In genomic region chr14:21437063-21437901, GRCh38 we compare ENCODE assay signal across 8 cellular contexts. TPM values are rescaled to one million over a fixed set of nuclear protein-coding genes. Genes with fewer than 3 reads are reported as not detected.
DNase-seq lines count a peak whose midpoint lies in the region; ATAC-seq and TF ChIP-seq lines count a peak whose summit lies in the region.

No MANE protein-coding gene starts in this region.

- DNase-seq in AG09309 (ENCODE audit: low read depth) (peak; percentile 98), NCI-H226 (peak; percentile 99), activated B cell treated with CpG ODN at 0.5 μM for 24 hours (peak; percentile 96), caudate nucleus (lab: John Stamatoyannopoulos, UW) (peak; percentile 80 to 99 (median 96)), immature natural killer cell (peak; percentile 98 to 99 (median 98)), smooth muscle cell of the brain vasculature (ENCODE audit: low read depth, low spot score) (peak; percentile 98)

- peaks cover 18% of the 10 kb centered on the region for H3K36me3 Mint-ChIP-seq in activated B cell treated with CpG ODN at 0.5 μM for 24 hours (ENCODE audit: low read depth)
- no peaks in the 10 kb centered on the region for H3K36me3 Mint-ChIP-seq in immature natural killer cell

- H3K4me3 ChIP-seq in AG09309 (ENCODE audit: control insufficient read depth, low read depth, low read length) = peak overlapping the region; percentile 98

- H3K9me3 Mint-ChIP-seq in activated B cell treated with CpG ODN at 0.5 μM for 24 hours = no peaks in the 10 kb centered on the region
- no peaks in the 10 kb centered on the region for H3K9me3 Mint-ChIP-seq in immature natural killer cell

- TF ChIP-seq CTCF in AG09309 (IDR thresholded peaks at IDR 0.05; ENCODE audit: control insufficient read depth, insufficient read depth, low read depth, low read length, missing control alignments) = no peak
- no peak for TF ChIP-seq CTCF in activated B cell treated with CpG ODN at 0.5 μM for 24 hours (IDR thresholded peaks at IDR 0.05)

- intact Hi-C loops in activated B cell treated with CpG ODN at 0.5 μM for 24 hours (cut with micrococcal nuclease) = loop anchor here (1.0 kb wide), 5 partner anchors 19 to 120 kb away; partner anchors contain the start of genes CHD8, METTL3, SUPT16H and TOX4

- H3K27me3 Mint-ChIP-seq in activated B cell treated with CpG ODN at 0.5 μM for 24 hours (no peaks in the 10 kb centered on the region), immature natural killer cell (ENCODE audit: low read depth in 3 of 3) (peaks cover 0 to 9% (median 2%) of the 10 kb centered on the region in 3 donors)

- peak overlapping the region; percentile 87 for H3K27ac Mint-ChIP-seq in activated B cell treated with CpG ODN at 0.5 μM for 24 hours
- peak overlapping the region; percentile 82 to 98 (median 96) for H3K27ac Mint-ChIP-seq in immature natural killer cell

- peak overlapping the region; percentile 84 for H3K4me3 Mint-ChIP-seq in activated B cell treated with CpG ODN at 0.5 μM for 24 hours
- H3K4me3 Mint-ChIP-seq in immature natural killer cell = peak overlapping the region; percentile 90 to 98 (median 97)

- ATAC-seq in GM19023 (IDR thresholded peaks at IDR 0.05; ENCODE audit: unreplicated experiment) = peak; percentile 99
- peak; percentile 98 for ATAC-seq in HG03196 (IDR thresholded peaks at IDR 0.05; ENCODE audit: unreplicated experiment)
- ATAC-seq in activated B cell treated with CpG ODN at 0.5 μM for 24 hours (ENCODE audit: low read depth) = peak; percentile 99

- CTCF ChIA-PET in activated B cell treated with CpG ODN at 0.5 μM for 24 hours (lab: Charles Lee) = interaction anchor here (0.9 to 2.2 kb wide), 2 partner anchors 16 to 19 kb away, joined by 4 to 23 read pairs; partner anchors contain the start of gene CHD8

- H3K4me1 Mint-ChIP-seq in activated B cell treated with CpG ODN at 0.5 μM for 24 hours = peaks cover 56% of the 10 kb centered on the region
- H3K4me1 Mint-ChIP-seq in immature natural killer cell = peaks cover 52 to 67% of the 10 kb centered on the region in 2 donors

- POLR2A ChIA-PET in activated B cell treated with CpG ODN at 0.5 μM for 24 hours (lab: Charles Lee) = interaction anchor here (0.5 to 3.8 kb wide), 20 partner anchors 8 to 1657 kb away, joined by 3 to 139 read pairs (median 6); partner anchors contain the start of genes CHD8, METTL3, RAB2B and SUPT16H

- peak overlapping the region; percentile 95 for H3K27ac ChIP-seq in caudate nucleus (ENCODE audit: low read depth, low read length)

RNA-seq across cellular contexts. Expression of gene CHD8, which starts 18.6 kb away (rescaled TPM):
- 113 and 133 TPM in 2 replicates for total RNA-seq in activated B cell treated with CpG ODN at 0.5 μM for 24 hours
- 10 to 100 TPM; 14.5 to 62.6 (median 14.8) TPM for polyA plus RNA-seq in immature natural killer cell

RNA-seq across cellular contexts. Expression of gene RAB2B, which starts 39.5 kb away (rescaled TPM):
- total RNA-seq in activated B cell treated with CpG ODN at 0.5 μM for 24 hours = 25.0 and 27.5 TPM in 2 replicates
- 10 to 100 TPM in 2 of 3 donors, 1 to 10 TPM in 1; 7.7 to 20.0 (median 18.5) TPM for polyA plus RNA-seq in immature natural killer cell

RNA-seq across cellular contexts. Expression of gene TOX4, which starts 39.7 kb away (rescaled TPM):
- total RNA-seq in activated B cell treated with CpG ODN at 0.5 μM for 24 hours = 77.2 and 81.4 TPM in 2 replicates
- polyA plus RNA-seq in immature natural killer cell = 100 to 1,000 TPM in 1 of 3 donors, 10 to 100 TPM in 2; 81.4 to 101 (median 84.7) TPM

RNA-seq across cellular contexts. Expression of gene SUPT16H, which starts 53.5 kb away (rescaled TPM):
- total RNA-seq in activated B cell treated with CpG ODN at 0.5 μM for 24 hours = 100 and 102 TPM in 2 replicates
- polyA plus RNA-seq in immature natural killer cell = 10 to 100 TPM; 43.2 to 91.2 (median 59.3) TPM

Comparison
In these comparisons a context has a peak if more than half of its experiments do, and no peak if none do; other contexts are left out.
1. Peak in every context shown above with its lines: DNase-seq, ATAC-seq, H3K4me3 ChIP-seq and H3K27ac ChIP-seq.